ENCODE assay signal across 1 cellular context in the genomic region with DNA sequence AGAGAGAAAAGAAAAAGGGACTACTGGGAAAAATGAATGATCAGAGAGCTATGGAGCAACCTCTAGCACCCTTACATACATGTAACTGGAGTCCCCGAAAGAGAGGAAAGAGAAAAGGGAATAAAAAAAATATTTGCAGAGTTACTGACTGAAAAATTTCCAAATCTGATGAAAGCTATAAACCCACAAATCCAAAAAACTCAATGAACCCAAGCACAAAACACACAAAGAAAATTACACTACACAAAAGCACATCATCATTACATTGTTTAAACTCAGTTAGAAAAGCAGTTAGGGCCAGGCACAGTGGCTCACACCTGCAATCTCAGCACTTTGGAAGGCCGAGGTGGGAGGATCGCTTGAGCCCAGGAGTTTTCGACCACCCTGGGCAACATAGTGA.
A peak's percentile ranks its signal among the peaks of the same experiment; 100 is the strongest.
TF ChIP-seq lines count a peak whose summit lies in the region.

No MANE protein-coding gene starts in this region.

TF ChIP-seq in K562, 482 proteins besides CTCF, POLR2A, EP300 and RAD21:
- TF ChIP-seq, protein P1, sequence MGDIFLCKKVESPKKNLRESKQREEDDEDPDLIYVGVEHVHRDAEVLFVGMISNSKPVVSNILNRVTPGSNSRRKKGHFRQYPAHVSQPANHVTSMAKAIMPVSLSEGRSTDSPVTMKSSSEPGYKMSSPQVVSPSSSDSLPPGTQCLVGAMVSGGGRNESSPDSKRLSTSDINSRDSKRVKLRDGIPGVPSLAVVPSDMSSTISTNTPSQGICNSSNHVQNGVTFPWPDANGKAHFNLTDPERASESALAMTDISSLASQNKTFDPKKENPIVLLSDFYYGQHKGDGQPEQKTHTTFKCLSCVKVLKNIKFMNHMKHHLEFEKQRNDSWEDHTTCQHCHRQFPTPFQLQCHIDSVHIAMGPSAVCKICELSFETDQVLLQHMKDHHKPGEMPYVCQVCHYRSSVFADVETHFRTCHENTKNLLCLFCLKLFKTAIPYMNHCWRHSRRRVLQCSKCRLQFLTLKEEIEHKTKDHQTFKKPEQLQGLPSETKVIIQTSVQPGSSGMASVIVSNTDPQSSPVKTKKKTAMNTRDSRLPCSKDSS (IDR thresholded peaks at IDR 0.05; ENCODE audit: low read depth, partially characterized antibody) = peak; percentile 79
- 0 out of 2 replicates have a peak, but pooled peaks have one; percentile 39 for TF ChIP-seq ZNF121 (CRISPR knock-in tag; conservative IDR thresholded peaks at IDR 0.05)
- TF ChIP-seq MXI1 (IDR thresholded peaks at IDR 0.05; ENCODE audit: low read depth, low read length) = no peak
